In the genomic region with DNA sequence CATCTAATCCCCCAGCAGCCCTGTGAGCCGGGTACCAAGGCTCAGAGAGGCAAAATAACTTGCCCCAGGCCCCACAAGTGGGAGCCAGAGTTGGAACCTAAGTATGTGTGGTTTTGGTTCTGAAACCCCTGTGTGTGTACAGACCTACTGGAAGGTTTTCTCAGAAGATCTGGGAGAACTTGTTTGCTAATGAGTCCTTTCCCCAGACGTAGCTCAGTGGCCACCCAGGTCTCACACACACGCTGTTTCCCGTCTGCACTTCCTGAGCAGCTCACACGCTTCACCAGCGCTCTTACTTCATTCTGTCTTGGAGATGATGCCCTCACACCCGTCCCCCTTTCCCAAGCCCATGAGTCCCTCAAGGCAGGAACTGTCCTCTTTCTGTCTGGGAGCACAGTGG, we compare ENCODE assay signal across 1 cellular context.
TF ChIP-seq lines count a peak whose summit lies in the region.

No MANE protein-coding gene starts in this region.

TF ChIP-seq in WTC11, 78 proteins besides CTCF, POLR2A, EP300 and RAD21 (continued from another document):
- TF ChIP-seq E2F1 (CRISPR knock-in tag; IDR thresholded peaks at IDR 0.05): no peak
- no peak for TF ChIP-seq ESRRA (CRISPR knock-in tag; IDR thresholded peaks at IDR 0.05; ENCODE audit: borderline replicate concordance)
- no peak for TF ChIP-seq NFATC4 (CRISPR knock-in tag; IDR thresholded peaks at IDR 0.05)
- no peak for TF ChIP-seq TP53 (CRISPR knock-in tag; IDR thresholded peaks at IDR 0.05)
- TF ChIP-seq NR3C1 (CRISPR knock-in tag; conservative IDR thresholded peaks at IDR 0.05; ENCODE audit: low read depth): no peak
- TF ChIP-seq GTF2I (CRISPR knock-in tag; conservative IDR thresholded peaks at IDR 0.05): no peak
- TF ChIP-seq AR (CRISPR knock-in tag; IDR thresholded peaks at IDR 0.05): no peak
- no peak for TF ChIP-seq OVOL2 (CRISPR knock-in tag; IDR thresholded peaks at IDR 0.05; ENCODE audit: borderline replicate concordance)
- TF ChIP-seq, protein P1, sequence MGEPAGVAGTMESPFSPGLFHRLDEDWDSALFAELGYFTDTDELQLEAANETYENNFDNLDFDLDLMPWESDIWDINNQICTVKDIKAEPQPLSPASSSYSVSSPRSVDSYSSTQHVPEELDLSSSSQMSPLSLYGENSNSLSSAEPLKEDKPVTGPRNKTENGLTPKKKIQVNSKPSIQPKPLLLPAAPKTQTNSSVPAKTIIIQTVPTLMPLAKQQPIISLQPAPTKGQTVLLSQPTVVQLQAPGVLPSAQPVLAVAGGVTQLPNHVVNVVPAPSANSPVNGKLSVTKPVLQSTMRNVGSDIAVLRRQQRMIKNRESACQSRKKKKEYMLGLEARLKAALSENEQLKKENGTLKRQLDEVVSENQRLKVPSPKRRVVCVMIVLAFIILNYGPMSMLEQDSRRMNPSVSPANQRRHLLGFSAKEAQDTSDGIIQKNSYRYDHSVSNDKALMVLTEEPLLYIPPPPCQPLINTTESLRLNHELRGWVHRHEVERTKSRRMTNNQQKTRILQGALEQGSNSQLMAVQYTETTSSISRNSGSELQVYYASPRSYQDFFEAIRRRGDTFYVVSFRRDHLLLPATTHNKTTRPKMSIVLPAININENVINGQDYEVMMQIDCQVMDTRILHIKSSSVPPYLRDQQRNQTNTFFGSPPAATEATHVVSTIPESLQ (CRISPR knock-in tag; IDR thresholded peaks at IDR 0.05): no peak
